ENCODE assay signal across 18 cellular contexts in genomic region chr1:64489707-64490106, GRCh38. TPM values are rescaled to one million over a fixed set of nuclear protein-coding genes. Genes with fewer than 3 reads are reported as not detected.
"Had no signal": no experiment of that assay in that cellular context is flagged by ENCODE, and none has a peak within 500 bp of the region (broad histone marks: within the 10 kb centered on the region; RNA-seq: fewer than 3 reads in every experiment).

No MANE protein-coding gene starts in this region.

- H3K36me3 Mint-ChIP-seq: natural killer cell had no signal

- H3K36me3 ChIP-seq: cardiac muscle cell, heart left ventricle, WERI-Rb-1 had no signal

- H3K9me3 Mint-ChIP-seq: activated naive CD4-positive, alpha-beta T cell treated with anti-CD3 and anti-CD28 coated beads for 36 hours; activated T-cell treated with anti-CD3 and anti-CD28 coated beads, Interleukin-2, amount 50 U/mL, for 4 hours; natural killer cell had no signal

- H3K9me3 ChIP-seq: heart left ventricle had no signal

- H3K27ac Mint-ChIP-seq: natural killer cell had no signal

- H3K27ac ChIP-seq: cardiac muscle cell, epithelial cell of prostate, heart left ventricle, parathyroid adenoma, WERI-Rb-1 had no signal

- DNase-seq: activated CD4-positive, alpha-beta T cell treated with anti-CD3 and anti-CD28 coated beads for 1 hour; activated CD4-positive, alpha-beta T cell treated with anti-CD3 and anti-CD28 coated beads, Interleukin-2, amount 50 U/mL, for 1 hour; activated CD8-positive, alpha-beta memory T cell treated with anti-CD3 and anti-CD28 coated beads, Interleukin-2, amount 50 U/mL, for 48 hours; activated T-cell treated with anti-CD3 and anti-CD28 coated beads, Interleukin-2, amount 50 U/mL, for 4 hours; heart left ventricle; midbrain; natural killer cell; right cardiac atrium; stimulated activated CD4-positive, alpha-beta T cell treated with anti-CD3 and anti-CD28 coated beads, Interleukin-12 subunit alpha, Interleukin-12 subunit beta, amount 100 ng/mL, for 4 hours; stimulated activated CD4-positive, alpha-beta T cell treated with anti-CD3 and anti-CD28 coated beads, Interleukin-4, amount 100 ng/mL, for 4 hours; stimulated activated naive CD8-positive, alpha-beta T cell treated with anti-CD3 and anti-CD28 coated beads, Interleukin-15, Interleukin-2, amounts not matched to agents 100 U/mL and 50 U/mL, for 24 hours; T-helper 1 cell; WERI-Rb-1 had no signal

- H3K4me3 ChIP-seq: cardiac muscle cell, heart left ventricle had no signal

- H3K4me1 ChIP-seq: heart left ventricle, parathyroid adenoma had no signal

- H3K27me3 ChIP-seq: cardiac muscle cell, heart left ventricle had no signal

- FAIRE-seq: TTC549 had no signal

- H3K4me1 Mint-ChIP-seq: natural killer cell had no signal

- H3K4me3 Mint-ChIP-seq: activated naive CD4-positive, alpha-beta T cell treated with anti-CD3 and anti-CD28 coated beads for 36 hours; activated T-cell treated with anti-CD3 and anti-CD28 coated beads, Interleukin-2, amount 50 U/mL, for 4 hours; natural killer cell had no signal

- ATAC-seq: activated T-cell treated with anti-CD3 and anti-CD28 coated beads, Interleukin-2, amount 50 U/mL, for 4 hours; heart left ventricle; natural killer cell; right cardiac atrium had no signal

RNA-seq across cellular contexts. Expression of gene CACHD1, which starts 19.8 kb away (rescaled TPM):
- total RNA-seq: natural killer cell had no signal
